Comparison of ENCODE assay signal across 1 cellular context in genomic region chr1:32990887-32991286, GRCh38.
TF ChIP-seq lines count a peak whose summit lies in the region.

No MANE protein-coding gene starts in this region.

TF ChIP-seq in IMR-90, 13 proteins besides CTCF, POLR2A, EP300 and RAD21 (continued from another document):
- TF ChIP-seq MAFK (IDR thresholded peaks at IDR 0.05; ENCODE audit: low read depth, low read length) = no peak
- no peak for TF ChIP-seq BHLHE40 (IDR thresholded peaks at IDR 0.05; ENCODE audit: low read depth, low read length)
- no peak for TF ChIP-seq SMC3 (IDR thresholded peaks at IDR 0.05; ENCODE audit: low read depth, low read length)
- TF ChIP-seq USF2 (IDR thresholded peaks at IDR 0.05; ENCODE audit: low read depth, low read length) = no peak
- no peak for TF ChIP-seq MAZ (IDR thresholded peaks at IDR 0.05; ENCODE audit: borderline replicate concordance, low read depth, low read length)
- no peak for TF ChIP-seq RFX5 (IDR thresholded peaks at IDR 0.05; ENCODE audit: low read depth, low read length)
- TF ChIP-seq, protein P1, sequence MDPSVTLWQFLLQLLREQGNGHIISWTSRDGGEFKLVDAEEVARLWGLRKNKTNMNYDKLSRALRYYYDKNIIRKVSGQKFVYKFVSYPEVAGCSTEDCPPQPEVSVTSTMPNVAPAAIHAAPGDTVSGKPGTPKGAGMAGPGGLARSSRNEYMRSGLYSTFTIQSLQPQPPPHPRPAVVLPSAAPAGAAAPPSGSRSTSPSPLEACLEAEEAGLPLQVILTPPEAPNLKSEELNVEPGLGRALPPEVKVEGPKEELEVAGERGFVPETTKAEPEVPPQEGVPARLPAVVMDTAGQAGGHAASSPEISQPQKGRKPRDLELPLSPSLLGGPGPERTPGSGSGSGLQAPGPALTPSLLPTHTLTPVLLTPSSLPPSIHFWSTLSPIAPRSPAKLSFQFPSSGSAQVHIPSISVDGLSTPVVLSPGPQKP (IDR thresholded peaks at IDR 0.05; ENCODE audit: borderline replicate concordance, low read depth, low read length) = no peak
